ENCODE assay signal across 23 cellular contexts in genomic region chr18:78477840-78478239, GRCh38.
"Had no signal": no experiment of that assay in that cellular context is flagged by ENCODE, and none has a peak within 500 bp of the region (broad histone marks: within the 10 kb centered on the region; RNA-seq: fewer than 3 reads in every experiment).

No MANE protein-coding gene starts in this region.

- H3K27me3 Mint-ChIP-seq: memory B cell; natural killer cell treated with Interleukin-12 subunit alpha and Interleukin-12 subunit beta and Interleukin-15 and Interleukin-18, amount 100 ng/mL, for 72 hours; stimulated activated memory B cell treated with anti-CD40 and anti-IgM and Interleukin-4, amounts not matched to agents 10 μg/mL and 1 μg/mL and 100 μg/mL, for 72 hours; type B pancreatic cell had no signal

- H3K4me1 Mint-ChIP-seq: memory B cell; stimulated activated memory B cell treated with anti-CD40 and anti-IgM and Interleukin-4, amounts not matched to agents 10 μg/mL and 1 μg/mL and 100 μg/mL, for 72 hours; stimulated activated naive CD8-positive, alpha-beta T cell treated with anti-CD3 and anti-CD28 coated beads, Interleukin-15, amount 100 ng/mL, for 72 hours had no signal

- H3K27ac Mint-ChIP-seq: memory B cell; naive thymus-derived CD4-positive, alpha-beta T cell; natural killer cell treated with Interleukin-12 subunit alpha and Interleukin-12 subunit beta and Interleukin-15 and Interleukin-18, amount 100 ng/mL, for 72 hours; stimulated activated memory B cell treated with anti-CD40 and anti-IgM and Interleukin-4, amounts not matched to agents 10 μg/mL and 1 μg/mL and 100 μg/mL, for 72 hours; stimulated activated naive CD8-positive, alpha-beta T cell treated with anti-CD3 and anti-CD28 coated beads, Interleukin-15, amount 100 ng/mL, for 72 hours; type B pancreatic cell had no signal

- H3K4me1 ChIP-seq: heart left ventricle, left ventricle myocardium inferior, pancreas, right atrium auricular region, right lobe of liver, tibial nerve, uterus had no signal

- ATAC-seq: mucosa of descending colon; naive thymus-derived CD4-positive, alpha-beta T cell; natural killer cell treated with Interleukin-12 subunit alpha and Interleukin-12 subunit beta and Interleukin-15 and Interleukin-18, amount 100 ng/mL, for 72 hours; pancreas; right lobe of liver; stimulated activated memory B cell treated with anti-CD40 and anti-IgM and Interleukin-4, amounts not matched to agents 10 μg/mL and 1 μg/mL and 100 μg/mL, for 72 hours; stimulated activated naive CD8-positive, alpha-beta T cell treated with anti-CD3 and anti-CD28 coated beads, Interleukin-15, amount 100 ng/mL, for 72 hours had no signal

- H3K9me3 Mint-ChIP-seq: natural killer cell treated with Interleukin-12 subunit alpha and Interleukin-12 subunit beta and Interleukin-15 and Interleukin-18, amount 100 ng/mL, for 72 hours; stimulated activated memory B cell treated with anti-CD40 and anti-IgM and Interleukin-4, amounts not matched to agents 10 μg/mL and 1 μg/mL and 100 μg/mL, for 72 hours; stimulated activated naive CD8-positive, alpha-beta T cell treated with anti-CD3 and anti-CD28 coated beads, Interleukin-15, amount 100 ng/mL, for 72 hours; type B pancreatic cell had no signal

- H3K36me3 ChIP-seq: heart left ventricle, left ventricle myocardium inferior, pancreas, right atrium auricular region, right lobe of liver, tibial nerve, uterus had no signal

- H3K4me3 ChIP-seq: heart left ventricle, left ventricle myocardium inferior, mucosa of descending colon, pancreas, right atrium auricular region, right lobe of liver, smooth muscle cell, tibial nerve, uterus had no signal

- H3K9me3 ChIP-seq: heart left ventricle, left ventricle myocardium inferior, pancreas, right atrium auricular region, right lobe of liver, tibial nerve, uterus had no signal

- H3K27ac ChIP-seq: heart left ventricle, left ventricle myocardium inferior, pancreas, right atrium auricular region, right lobe of liver, tibial nerve, uterus had no signal

- DNase-seq: heart left ventricle; islet precursor cell; left ventricle myocardium inferior; midbrain; mucosa of descending colon; naive thymus-derived CD4-positive, alpha-beta T cell; pancreas; right lobe of liver; stimulated activated CD4-positive, alpha-beta T cell treated with anti-CD3 and anti-CD28 coated beads, Interleukin-1b, Interleukin-23, amount 100 ng/mL, for 48 hours; stimulated activated CD4-positive, alpha-beta T cell treated with anti-CD3 and anti-CD28 coated beads, Interleukin-2, amount 100 ng/mL, for 48 hours; stimulated activated CD4-positive, alpha-beta T cell treated with anti-CD3 and anti-CD28 coated beads, Interleukin-4, amount 100 ng/mL, for 4 hours; stimulated activated CD8-positive, alpha-beta memory T cell treated with anti-CD3 and anti-CD28 coated beads, Interleukin-4, amount 100 ng/mL, for 48 hours; stimulated activated naive CD4-positive, alpha-beta T cell treated with Interleukin-2 at 50 U/mL for 16 hours; stimulated activated naive CD8-positive, alpha-beta T cell treated with anti-CD3 and anti-CD28 coated beads, Interleukin-15, amount 100 ng/mL, for 72 hours; substantia nigra; uterus had no signal

- H3K36me3 Mint-ChIP-seq: memory B cell; naive thymus-derived CD4-positive, alpha-beta T cell; natural killer cell treated with Interleukin-12 subunit alpha and Interleukin-12 subunit beta and Interleukin-15 and Interleukin-18, amount 100 ng/mL, for 72 hours; stimulated activated memory B cell treated with anti-CD40 and anti-IgM and Interleukin-4, amounts not matched to agents 10 μg/mL and 1 μg/mL and 100 μg/mL, for 72 hours; type B pancreatic cell had no signal

- H3K27me3 ChIP-seq: right atrium auricular region, right lobe of liver, tibial nerve, uterus had no signal

- FAIRE-seq: pancreas had no signal

- H3K4me3 Mint-ChIP-seq: memory B cell; naive thymus-derived CD4-positive, alpha-beta T cell; natural killer cell treated with Interleukin-12 subunit alpha and Interleukin-12 subunit beta and Interleukin-15 and Interleukin-18, amount 100 ng/mL, for 72 hours; stimulated activated memory B cell treated with anti-CD40 and anti-IgM and Interleukin-4, amounts not matched to agents 10 μg/mL and 1 μg/mL and 100 μg/mL, for 72 hours; stimulated activated naive CD8-positive, alpha-beta T cell treated with anti-CD3 and anti-CD28 coated beads, Interleukin-15, amount 100 ng/mL, for 72 hours; type B pancreatic cell had no signal
